ENCODE assay signal across 1 cellular context in the genomic region with DNA sequence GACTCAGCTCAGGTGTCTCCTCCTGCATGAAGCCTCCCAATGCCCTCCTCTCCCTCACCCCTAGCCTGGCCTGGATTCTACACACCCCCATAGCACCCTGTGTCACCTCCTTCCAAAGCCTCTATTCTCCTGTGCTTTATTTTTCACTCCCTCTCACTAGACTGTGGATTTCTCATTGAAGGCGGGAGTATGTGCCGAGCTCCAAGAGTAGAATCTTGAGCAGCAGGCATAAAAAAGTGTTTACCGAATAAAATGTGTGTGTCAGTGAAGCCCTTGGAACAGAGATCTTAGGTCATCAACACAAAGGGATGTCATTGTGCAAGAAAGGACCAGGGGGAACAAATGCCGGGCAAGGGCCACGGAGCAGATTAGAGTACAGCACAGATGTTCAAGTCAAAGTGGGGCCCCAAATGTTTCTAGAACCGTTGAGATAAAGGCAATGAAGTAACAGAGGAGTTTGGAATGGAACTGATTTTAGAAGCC.
A peak's percentile ranks its signal among the peaks of the same experiment; 100 is the strongest.
TF ChIP-seq lines count a peak whose summit lies in the region.

No MANE protein-coding gene starts in this region.

TF ChIP-seq in HepG2, 621 proteins besides CTCF, POLR2A, EP300 and RAD21 (continued from another document and continues in another):
- TF ChIP-seq TCF7 (IDR thresholded peaks at IDR 0.05; ENCODE audit: low read depth) (peak; percentile 76), CBX2 (IDR thresholded peaks at IDR 0.05; ENCODE audit: low read depth, low read length) (no peak), CBX2 (CRISPR knock-in tag; IDR thresholded peaks at IDR 0.05; ENCODE audit: low read depth) (no peak), NCOR1 (IDR thresholded peaks at IDR 0.05; ENCODE audit: borderline replicate concordance, low read length) (peak; percentile 76), ZNF687 (CRISPR knock-in tag; IDR thresholded peaks at IDR 0.05) (no peak), TRIM24 (CRISPR knock-in tag; IDR thresholded peaks at IDR 0.05) (no peak), NFKBIZ (CRISPR knock-in tag; IDR thresholded peaks at IDR 0.05) (peak; percentile 55; the same call in 1 of the 2 replicates), TP53 (CRISPR knock-in tag; conservative IDR thresholded peaks at IDR 0.05) (no peak), NFIC (IDR thresholded peaks at IDR 0.05; ENCODE audit: low read length) (peak; percentile 76; the same call in 1 of the 2 replicates), MED1 (CRISPR knock-in tag; IDR thresholded peaks at IDR 0.05) (peak; percentile 91), POGZ (CRISPR knock-in tag; IDR thresholded peaks at IDR 0.05) (peak; percentile 92), DNMT1 (CRISPR knock-in tag; IDR thresholded peaks at IDR 0.05) (no peak), KDM1A (CRISPR knock-in tag; IDR thresholded peaks at IDR 0.05) (0 out of 2 replicates have a peak, but pooled peaks have one; percentile 37), ZNF563 (CRISPR knock-in tag; IDR thresholded peaks at IDR 0.05) (0 out of 2 replicates have a peak, but pooled peaks have one; percentile 42), ATAD3A (CRISPR knock-in tag; IDR thresholded peaks at IDR 0.05) (no peak), THRA (CRISPR knock-in tag; IDR thresholded peaks at IDR 0.05; ENCODE audit: borderline replicate concordance) (peak; percentile 53; the same call in 1 of the 2 replicates), LCORL (IDR thresholded peaks at IDR 0.05) (no peak), LCORL (CRISPR knock-in tag; IDR thresholded peaks at IDR 0.05) (peak; percentile 94), SAP130 (CRISPR knock-in tag; IDR thresholded peaks at IDR 0.05; ENCODE audit: low read depth) (peak; percentile 54; the same call in 1 of the 2 replicates), ZNF501 (CRISPR knock-in tag; IDR thresholded peaks at IDR 0.05) (peak; percentile 49; the same call in 1 of the 2 replicates), FOXP1 (IDR thresholded peaks at IDR 0.05) (no peak), FOXP1 (CRISPR knock-in tag; IDR thresholded peaks at IDR 0.05) (peak; percentile 85), SIN3A (IDR thresholded peaks at IDR 0.05; ENCODE audit: borderline replicate concordance, low read depth, low read length) (peak; percentile 41; the same call in 1 of the 2 replicates), ARID5B (CRISPR knock-in tag; IDR thresholded peaks at IDR 0.05) (peak; percentile 89), ZNF263 (CRISPR knock-in tag; IDR thresholded peaks at IDR 0.05) (no peak), HNF4A (CRISPR knock-in tag; IDR thresholded peaks at IDR 0.05) (peak; percentile 90), JARID2 (CRISPR knock-in tag; IDR thresholded peaks at IDR 0.05; ENCODE audit: insufficient replicate concordance) (no peak), GATA4 (IDR thresholded peaks at IDR 0.05; ENCODE audit: borderline replicate concordance, low read depth) (peak; percentile 45; the same call in 1 of the 2 replicates), CCDC6 (CRISPR knock-in tag; IDR thresholded peaks at IDR 0.05) (no peak)
- TF ChIP-seq, protein P1, sequence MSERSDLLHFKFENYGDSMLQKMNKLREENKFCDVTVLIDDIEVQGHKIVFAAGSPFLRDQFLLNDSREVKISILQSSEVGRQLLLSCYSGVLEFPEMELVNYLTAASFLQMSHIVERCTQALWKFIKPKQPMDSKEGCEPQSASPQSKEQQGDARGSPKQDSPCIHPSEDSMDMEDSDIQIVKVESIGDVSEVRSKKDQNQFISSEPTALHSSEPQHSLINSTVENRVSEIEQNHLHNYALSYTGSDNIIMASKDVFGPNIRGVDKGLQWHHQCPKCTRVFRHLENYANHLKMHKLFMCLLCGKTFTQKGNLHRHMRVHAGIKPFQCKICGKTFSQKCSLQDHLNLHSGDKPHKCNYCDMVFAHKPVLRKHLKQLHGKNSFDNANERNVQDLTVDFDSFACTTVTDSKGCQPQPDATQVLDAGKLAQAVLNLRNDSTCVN (CRISPR knock-in tag; IDR thresholded peaks at IDR 0.05; ENCODE audit: borderline replicate concordance), result peak; percentile 84; the same call in 1 of the 2 replicates
- TF ChIP-seq, protein P2, sequence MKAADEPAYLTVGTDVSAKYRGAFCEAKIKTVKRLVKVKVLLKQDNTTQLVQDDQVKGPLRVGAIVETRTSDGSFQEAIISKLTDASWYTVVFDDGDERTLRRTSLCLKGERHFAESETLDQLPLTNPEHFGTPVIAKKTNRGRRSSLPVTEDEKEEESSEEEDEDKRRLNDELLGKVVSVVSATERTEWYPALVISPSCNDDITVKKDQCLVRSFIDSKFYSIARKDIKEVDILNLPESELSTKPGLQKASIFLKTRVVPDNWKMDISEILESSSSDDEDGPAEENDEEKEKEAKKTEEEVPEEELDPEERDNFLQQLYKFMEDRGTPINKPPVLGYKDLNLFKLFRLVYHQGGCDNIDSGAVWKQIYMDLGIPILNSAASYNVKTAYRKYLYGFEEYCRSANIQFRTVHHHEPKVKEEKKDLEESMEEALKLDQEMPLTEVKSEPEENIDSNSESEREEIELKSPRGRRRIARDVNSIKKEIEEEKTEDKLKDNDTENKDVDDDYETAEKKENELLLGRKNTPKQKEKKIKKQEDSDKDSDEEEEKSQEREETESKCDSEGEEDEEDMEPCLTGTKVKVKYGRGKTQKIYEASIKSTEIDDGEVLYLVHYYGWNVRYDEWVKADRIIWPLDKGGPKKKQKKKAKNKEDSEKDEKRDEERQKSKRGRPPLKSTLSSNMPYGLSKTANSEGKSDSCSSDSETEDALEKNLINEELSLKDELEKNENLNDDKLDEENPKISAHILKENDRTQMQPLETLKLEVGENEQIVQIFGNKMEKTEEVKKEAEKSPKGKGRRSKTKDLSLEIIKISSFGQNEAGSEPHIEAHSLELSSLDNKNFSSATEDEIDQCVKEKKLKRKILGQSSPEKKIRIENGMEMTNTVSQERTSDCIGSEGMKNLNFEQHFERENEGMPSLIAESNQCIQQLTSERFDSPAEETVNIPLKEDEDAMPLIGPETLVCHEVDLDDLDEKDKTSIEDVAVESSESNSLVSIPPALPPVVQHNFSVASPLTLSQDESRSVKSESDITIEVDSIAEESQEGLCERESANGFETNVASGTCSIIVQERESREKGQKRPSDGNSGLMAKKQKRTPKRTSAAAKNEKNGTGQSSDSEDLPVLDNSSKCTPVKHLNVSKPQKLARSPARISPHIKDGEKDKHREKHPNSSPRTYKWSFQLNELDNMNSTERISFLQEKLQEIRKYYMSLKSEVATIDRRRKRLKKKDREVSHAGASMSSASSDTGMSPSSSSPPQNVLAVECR (CRISPR knock-in tag; IDR thresholded peaks at IDR 0.05; ENCODE audit: borderline replicate concordance), result peak; percentile 43; the same call in 1 of the 2 replicates
- TF ChIP-seq, protein P3, sequence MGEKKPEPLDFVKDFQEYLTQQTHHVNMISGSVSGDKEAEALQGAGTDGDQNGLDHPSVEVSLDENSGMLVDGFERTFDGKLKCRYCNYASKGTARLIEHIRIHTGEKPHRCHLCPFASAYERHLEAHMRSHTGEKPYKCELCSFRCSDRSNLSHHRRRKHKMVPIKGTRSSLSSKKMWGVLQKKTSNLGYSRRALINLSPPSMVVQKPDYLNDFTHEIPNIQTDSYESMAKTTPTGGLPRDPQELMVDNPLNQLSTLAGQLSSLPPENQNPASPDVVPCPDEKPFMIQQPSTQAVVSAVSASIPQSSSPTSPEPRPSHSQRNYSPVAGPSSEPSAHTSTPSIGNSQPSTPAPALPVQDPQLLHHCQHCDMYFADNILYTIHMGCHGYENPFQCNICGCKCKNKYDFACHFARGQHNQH (CRISPR knock-in tag; IDR thresholded peaks at IDR 0.05), result 0 out of 2 replicates have a peak, but pooled peaks have one; percentile 38
- TF ChIP-seq, protein P4, sequence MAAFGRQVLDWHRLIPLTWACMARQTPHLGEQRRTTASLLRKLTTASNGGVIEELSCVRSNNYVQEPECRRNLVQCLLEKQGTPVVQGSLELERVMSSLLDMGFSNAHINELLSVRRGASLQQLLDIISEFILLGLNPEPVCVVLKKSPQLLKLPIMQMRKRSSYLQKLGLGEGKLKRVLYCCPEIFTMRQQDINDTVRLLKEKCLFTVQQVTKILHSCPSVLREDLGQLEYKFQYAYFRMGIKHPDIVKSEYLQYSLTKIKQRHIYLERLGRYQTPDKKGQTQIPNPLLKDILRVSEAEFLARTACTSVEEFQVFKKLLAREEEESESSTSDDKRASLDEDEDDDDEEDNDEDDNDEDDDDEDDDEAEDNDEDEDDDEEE (CRISPR knock-in tag; IDR thresholded peaks at IDR 0.05), result peak; percentile 62; the same call in 1 of the 2 replicates
- TF ChIP-seq, protein P5, sequence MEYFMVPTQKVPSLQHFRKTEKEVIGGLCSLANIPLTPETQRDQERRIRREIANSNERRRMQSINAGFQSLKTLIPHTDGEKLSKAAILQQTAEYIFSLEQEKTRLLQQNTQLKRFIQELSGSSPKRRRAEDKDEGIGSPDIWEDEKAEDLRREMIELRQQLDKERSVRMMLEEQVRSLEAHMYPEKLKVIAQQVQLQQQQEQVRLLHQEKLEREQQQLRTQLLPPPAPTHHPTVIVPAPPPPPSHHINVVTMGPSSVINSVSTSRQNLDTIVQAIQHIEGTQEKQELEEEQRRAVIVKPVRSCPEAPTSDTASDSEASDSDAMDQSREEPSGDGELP (IDR thresholded peaks at IDR 0.05; ENCODE audit: borderline replicate concordance, low read depth), result peak; percentile 62
